In genomic region chr3:81914254-81914653, GRCh38 we compare ENCODE assay signal across 20 cellular contexts.
"Had no signal": no experiment of that assay in that cellular context is flagged by ENCODE, and none has a peak within 500 bp of the region (broad histone marks: within the 10 kb centered on the region; RNA-seq: fewer than 3 reads in every experiment).

No MANE protein-coding gene starts in this region.

- H3K4me1 Mint-ChIP-seq: activated B cell treated with CpG ODN at 0.5 μM for 24 hours; activated naive CD8-positive, alpha-beta T cell treated with anti-CD3 and anti-CD28 coated beads, Interleukin-2, amount 50 U/mL, for 24 hours had no signal

- H3K36me3 ChIP-seq: ascending aorta, breast epithelium, gastroesophageal sphincter, heart left ventricle, left ventricle myocardium inferior, prostate gland, transverse colon, vagina had no signal

- ATAC-seq: activated CD8-positive, alpha-beta T cell treated with anti-CD3 and anti-CD28 coated beads, Interleukin-2, amount 10 ng/mL, durations not matched to agents 7 days and 5 days; activated naive CD8-positive, alpha-beta T cell treated with anti-CD3 and anti-CD28 coated beads, Interleukin-2, amount 50 U/mL, for 24 hours; esophagus mucosa; gastroesophageal sphincter; heart left ventricle; right cardiac atrium had no signal

- H3K4me1 ChIP-seq: ascending aorta, breast epithelium, gastroesophageal sphincter, left ventricle myocardium inferior, prostate gland, transverse colon, vagina had no signal

- H3K4me3 Mint-ChIP-seq: activated B cell treated with CpG ODN at 0.5 μM for 24 hours; activated CD8-positive, alpha-beta T cell treated with anti-CD3 and anti-CD28 coated beads, Interleukin-2, amount 10 ng/mL, durations not matched to agents 7 days and 5 days; activated naive CD4-positive, alpha-beta T cell treated with anti-CD3 and anti-CD28 coated beads for 36 hours; activated naive CD8-positive, alpha-beta T cell treated with anti-CD3 and anti-CD28 coated beads, Interleukin-2, amount 50 U/mL, for 24 hours; activated T-cell treated with anti-CD3 and anti-CD28 coated beads, Interleukin-2, amount 50 U/mL, for 24 hours; stimulated activated naive CD8-positive, alpha-beta T cell treated with anti-CD3 and anti-CD28 coated beads, Interleukin-15, Interleukin-2, amounts not matched to agents 100 ng/mL and 50 ng/mL, for 24 hours had no signal

- H3K27ac Mint-ChIP-seq: activated B cell treated with CpG ODN at 0.5 μM for 24 hours; activated CD8-positive, alpha-beta T cell treated with anti-CD3 and anti-CD28 coated beads, Interleukin-2, amount 10 ng/mL, durations not matched to agents 7 days and 5 days; activated naive CD4-positive, alpha-beta T cell treated with anti-CD3 and anti-CD28 coated beads for 36 hours; activated naive CD8-positive, alpha-beta T cell treated with anti-CD3 and anti-CD28 coated beads, Interleukin-2, amount 50 U/mL, for 24 hours; activated T-cell treated with anti-CD3 and anti-CD28 coated beads, Interleukin-2, amount 50 U/mL, for 24 hours; stimulated activated naive CD8-positive, alpha-beta T cell treated with anti-CD3 and anti-CD28 coated beads, Interleukin-15, Interleukin-2, amounts not matched to agents 100 ng/mL and 50 ng/mL, for 24 hours had no signal

- H3K27ac ChIP-seq: ascending aorta, breast epithelium, coronary artery, gastroesophageal sphincter, heart left ventricle, left ventricle myocardium inferior, prostate gland, skin epidermis, transverse colon, vagina had no signal

- H3K4me3 ChIP-seq: ascending aorta, breast epithelium, coronary artery, gastroesophageal sphincter, heart left ventricle, left ventricle myocardium inferior, prostate gland, skin epidermis, transverse colon, vagina had no signal

- H3K9me3 ChIP-seq: ascending aorta, breast epithelium, gastroesophageal sphincter, heart left ventricle, left ventricle myocardium inferior, prostate gland, transverse colon, vagina had no signal

- DNase-seq: activated B cell treated with CpG ODN at 0.5 μM for 24 hours; activated CD4-positive, alpha-beta T cell treated with anti-CD3 and anti-CD28 coated beads for 48 hours; activated CD8-positive, alpha-beta T cell treated with anti-CD3 and anti-CD28 coated beads, Interleukin-2, amount 10 ng/mL, durations not matched to agents 7 days and 5 days; activated naive CD4-positive, alpha-beta T cell treated with anti-CD3 and anti-CD28 coated beads for 36 hours; activated naive CD8-positive, alpha-beta T cell treated with anti-CD3 and anti-CD28 coated beads, Interleukin-2, amount 50 U/mL, for 24 hours; activated T-cell treated with anti-CD3 and anti-CD28 coated beads, Interleukin-2, amount 50 U/mL, for 24 hours; heart left ventricle; left ventricle myocardium inferior; right cardiac atrium; T-helper 9 cell; transverse colon had no signal

- H3K27me3 ChIP-seq: ascending aorta, breast epithelium, gastroesophageal sphincter, heart left ventricle, transverse colon, vagina had no signal

- H3K9me3 Mint-ChIP-seq: activated B cell treated with CpG ODN at 0.5 μM for 24 hours; activated naive CD4-positive, alpha-beta T cell treated with anti-CD3 and anti-CD28 coated beads for 36 hours; activated naive CD8-positive, alpha-beta T cell treated with anti-CD3 and anti-CD28 coated beads, Interleukin-2, amount 50 U/mL, for 24 hours; activated T-cell treated with anti-CD3 and anti-CD28 coated beads, Interleukin-2, amount 50 U/mL, for 24 hours; stimulated activated naive CD8-positive, alpha-beta T cell treated with anti-CD3 and anti-CD28 coated beads, Interleukin-15, Interleukin-2, amounts not matched to agents 100 ng/mL and 50 ng/mL, for 24 hours had no signal
